13 cellular contexts compared by ENCODE assay signal in genomic region chr19:7691497-7691896, GRCh38. TPM values are rescaled to one million over a fixed set of nuclear protein-coding genes. Genes with fewer than 3 reads are reported as not detected.
"Had no signal": no experiment of that assay in that cellular context is flagged by ENCODE, and none has a peak within 500 bp of the region (broad histone marks: within the 10 kb centered on the region; RNA-seq: fewer than 3 reads in every experiment).

No MANE protein-coding gene starts in this region.

- DNase-seq: activated CD4-positive, alpha-beta T cell treated with anti-CD3 and anti-CD28 coated beads, Interleukin-2, amount 50 U/mL, for 1 hour; foreskin melanocyte; head of caudate nucleus; left colon; stimulated activated CD4-positive, alpha-beta T cell treated with anti-CD3 and anti-CD28 coated beads, Interleukin-4, amount 100 ng/mL, for 4 hours; tibial artery had no signal

- H3K9me3 Mint-ChIP-seq: T-cell had no signal

- H3K27ac Mint-ChIP-seq: naive thymus-derived CD8-positive, alpha-beta T cell; T-cell had no signal

- ATAC-seq: left colon; naive thymus-derived CD8-positive, alpha-beta T cell had no signal

- H3K4me3 Mint-ChIP-seq: naive thymus-derived CD8-positive, alpha-beta T cell; T-cell had no signal

- H3K36me3 Mint-ChIP-seq: naive thymus-derived CD8-positive, alpha-beta T cell; T-cell had no signal

RNA-seq across cellular contexts. Expression of gene FCER2, which starts 10.4 kb away (rescaled TPM):
- total RNA-seq: ascending aorta, cardiac muscle cell, endothelial cell of umbilical vein, osteocyte, vagina had no signal

RNA-seq across cellular contexts. Expression of gene MCEMP1, which starts 14.6 kb away (rescaled TPM):
- total RNA-seq: ascending aorta; cardiac muscle cell; endothelial cell of umbilical vein; left colon; naive thymus-derived CD8-positive, alpha-beta T cell; osteocyte; vagina had no signal

RNA-seq across cellular contexts. Expression of gene RETN, which starts 22.6 kb away (rescaled TPM):
- total RNA-seq: ascending aorta; cardiac muscle cell; endothelial cell of umbilical vein; left colon; naive thymus-derived CD8-positive, alpha-beta T cell; osteocyte; vagina had no signal

RNA-seq across cellular contexts. Expression of gene CLEC4G, which starts 40.4 kb away (rescaled TPM):
- total RNA-seq: cardiac muscle cell; endothelial cell of umbilical vein; naive thymus-derived CD8-positive, alpha-beta T cell; osteocyte; T-cell had no signal
